Comparison of ENCODE assay signal across 12 cellular contexts in genomic region chr2:24010477-24011277, GRCh38. TPM values are rescaled to one million over a fixed set of nuclear protein-coding genes. Genes with fewer than 3 reads are reported as not detected.
A peak's percentile ranks its signal among the peaks of the same experiment; 100 is the strongest.
DNase-seq lines count a peak whose midpoint lies in the region; ATAC-seq and TF ChIP-seq lines count a peak whose summit lies in the region.
"Had no signal": no experiment of that assay in that cellular context is flagged by ENCODE, and none has a peak within 500 bp of the region (broad histone marks: within the 10 kb centered on the region; RNA-seq: fewer than 3 reads in every experiment).

No MANE protein-coding gene starts in this region.

- CTCF ChIA-PET in Panc1 (lab: Charles Lee): no interaction called here

- DNase-seq in AG10803 (ENCODE audit: low read depth) (no peak), Panc1 (ENCODE audit: low read depth, low spot score) (no peak), fibroblast of mammary gland (ENCODE audit: low read depth) (no peak), neural crest cell (ENCODE audit: low read depth, low spot score) (no peak), COLO829 (ENCODE audit: low spot score) (no peak), mesenteric fat pad (ENCODE audit: low spot score) (no peak)
- DNase-seq in activated effector memory CD4-positive, alpha-beta T cell treated with anti-CD3 and anti-CD28 coated beads, Interleukin-2, amount 50 U/mL, for 16 hours: no peak
- DNase-seq: Kasumi-1; kidney; NCI-H446; stimulated activated naive B cell treated with anti-CD40 and anti-IgM and Interleukin-4, amounts not matched to agents 10 μg/mL and 1 μg/mL and 100 μg/mL, for 72 hours had no signal

- H3K27me3 ChIP-seq in Panc1 (ENCODE audit: control insufficient read depth, insufficient read depth, low read length): no peaks in the 10 kb centered on the region

- in situ Hi-C loops in Panc1 (cut with HindIII; ENCODE audit: low pct_unique_long_range_greater_than_20kb, low sequenced_read_pairs): no loop called here

- peak overlapping the region; percentile 23; the same call in 1 of the 2 replicates for H3K27ac ChIP-seq in Panc1 (ENCODE audit: low read length)

- peak overlapping the region; percentile 54 for H3K4me3 ChIP-seq in AG10803 (ENCODE audit: low read length)
- H3K4me3 ChIP-seq in Panc1 (ENCODE audit: low read depth in 2 of 2, low read length in 2 of 2): no peak overlapping the region
- peak overlapping the region; percentile 40 for H3K4me3 ChIP-seq in fibroblast of mammary gland (ENCODE audit: control insufficient read depth, low read depth, low read length)

- no TSS peak for BruUV-seq in Panc1 (replicated peaks; lab: Mats Ljungman, UMichigan)

- no peak overlapping the region for H3K27ac Mint-ChIP-seq in neural crest cell (ENCODE audit: unreplicated experiment)
- H3K27ac Mint-ChIP-seq: stimulated activated naive B cell treated with anti-CD40 and anti-IgM and Interleukin-4, amounts not matched to agents 10 μg/mL and 1 μg/mL and 100 μg/mL, for 72 hours had no signal

- POLR2A ChIA-PET in Panc1 (lab: Charles Lee): interaction anchor here (0.5 kb wide), 1 partner anchor 20 kb away, joined by 3 read pairs; no protein-coding TSS in a partner anchor

- H3K9me3 ChIP-seq in Panc1 (ENCODE audit: control insufficient read depth, insufficient read depth, low read depth, low read length): no peaks in the 10 kb centered on the region

- H3K9me3 Mint-ChIP-seq in neural crest cell: no peaks in the 10 kb centered on the region
- H3K9me3 Mint-ChIP-seq: stimulated activated naive B cell treated with anti-CD40 and anti-IgM and Interleukin-4, amounts not matched to agents 10 μg/mL and 1 μg/mL and 100 μg/mL, for 72 hours had no signal

- peaks cover 25% of the 10 kb centered on the region for H3K27me3 Mint-ChIP-seq in neural crest cell (ENCODE audit: low read depth)

- peaks cover 16% of the 10 kb centered on the region for H3K4me1 ChIP-seq in Panc1 (ENCODE audit: control insufficient read depth, insufficient read depth, low read length)

- H3K4me3 Mint-ChIP-seq in neural crest cell: peak overlapping the region; percentile 44

- ATAC-seq in Panc1: no peak; the same call in 1 of the 2 replicates
- ATAC-seq in HG03439 (IDR thresholded peaks at IDR 0.05; ENCODE audit: unreplicated experiment): no peak

- intact Hi-C loops in Panc1 (cut with micrococcal nuclease; ENCODE audit: unreplicated experiment): no loop called here

- no peaks in the 10 kb centered on the region for H3K36me3 Mint-ChIP-seq in neural crest cell (ENCODE audit: low read depth)
- H3K36me3 Mint-ChIP-seq: stimulated activated naive B cell treated with anti-CD40 and anti-IgM and Interleukin-4, amounts not matched to agents 10 μg/mL and 1 μg/mL and 100 μg/mL, for 72 hours had no signal

- peaks cover 7% of the 10 kb centered on the region for H3K4me1 Mint-ChIP-seq in neural crest cell

- TF ChIP-seq CTCF in AG10803 (conservative IDR thresholded peaks at IDR 0.05; ENCODE audit: low read length) (no peak), Panc1 (IDR thresholded peaks at IDR 0.05) (no peak), fibroblast of mammary gland (conservative IDR thresholded peaks at IDR 0.05; ENCODE audit: control insufficient read depth, insufficient read depth, low read depth, low read length) (no peak), neural crest cell (conservative IDR thresholded peaks at IDR 0.05) (no peak)

- no peaks in the 10 kb centered on the region for H3K36me3 ChIP-seq in Panc1 (ENCODE audit: control insufficient read depth, insufficient read depth, low read length)

RNA-seq across cellular contexts. Expression of gene MFSD2B, which starts 0.8 kb away (rescaled TPM):
- total RNA-seq in Panc1 (2021; ENCODE audit: unreplicated experiment): 0.23 TPM
- 9.3 TPM for polyA plus RNA-seq in Panc1 (2012; ENCODE audit: insufficient read length)
- total RNA-seq in neural crest cell: 0.47 and 0.61 TPM in 2 replicates
- not detected for total RNA-seq in mesenteric fat pad

RNA-seq across cellular contexts. Expression of gene WDCP, which starts 36.5 kb away (rescaled TPM):
- 20.0 TPM for total RNA-seq in Panc1 (2021; ENCODE audit: unreplicated experiment)
- 8.1 TPM for polyA plus RNA-seq in Panc1 (2012; ENCODE audit: insufficient read length)
- total RNA-seq in neural crest cell: 41.8 and 43.9 TPM in 2 replicates
- total RNA-seq in mesenteric fat pad: 7.2 TPM

RNA-seq across cellular contexts. Expression of gene FKBP1B, which starts 38.9 kb away (rescaled TPM):
- total RNA-seq in Panc1 (2021; ENCODE audit: unreplicated experiment) (19.9 TPM), neural crest cell (22.0 and 22.1 TPM in 2 replicates), mesenteric fat pad (5.0 TPM)
- polyA plus RNA-seq in Panc1 (2012; ENCODE audit: insufficient read length): 36.3 TPM

Comparison
In these comparisons a context has a peak if more than half of its experiments do, and no peak if none do; other contexts are left out.
1. H3K4me3 ChIP-seq: peak in AG10803 (single experiment) and fibroblast of mammary gland (single experiment); none in Panc1 (0 of 2).